ENCODE assay signal across 14 cellular contexts in genomic region chr16:66189951-66190350, GRCh38.
DNase-seq lines count a peak whose midpoint lies in the region; ATAC-seq and TF ChIP-seq lines count a peak whose summit lies in the region.
"Had no signal": no experiment of that assay in that cellular context is flagged by ENCODE, and none has a peak within 500 bp of the region (broad histone marks: within the 10 kb centered on the region; RNA-seq: fewer than 3 reads in every experiment).

No MANE protein-coding gene starts in this region.

- no peaks in the 10 kb centered on the region for H3K9me3 ChIP-seq in SJSA1 (replicated peaks)
- H3K9me3 ChIP-seq: ascending aorta, stomach had no signal

- no peaks in the 10 kb centered on the region for H3K27me3 ChIP-seq in SJSA1 (replicated peaks)
- H3K27me3 ChIP-seq: ascending aorta had no signal

- no peaks in the 10 kb centered on the region for H3K27me3 Mint-ChIP-seq in osteocyte (ENCODE audit: unreplicated experiment)

- DNase-seq in COLO829 (ENCODE audit: low spot score) (peak; percentile 4), SJSA1 (ENCODE audit: low read depth in 1 of 2, low spot score in 2 of 2) (peak; percentile 73 to 92), fibroblast of peridontal ligament (ENCODE audit: extremely low read depth) (peak; percentile 96), osteocyte (ENCODE audit: extremely low spot score, unreplicated experiment) (peak; percentile 21), DMS114 treated with DMSO at 0.1 percent for 48 hours (lab: John Stamatoyannopoulos, UW; ENCODE audit: unreplicated experiment) (no peak), activated gamma-delta T cell treated with Interleukin-2 at 50 U/mL for 16 hours (no peak)
- DNase-seq: activated CD4-positive, CD25-positive, alpha-beta regulatory T cell treated with anti-CD3 and anti-CD28 coated beads, Interleukin-2, amount 50 U/mL, for 72 hours; COR-L47; NCI-H2171 treated with DMSO at 0.1 percent for 48 hours; stomach had no signal

- peak overlapping the region; percentile 36 for H3K27ac ChIP-seq in SJSA1
- H3K27ac ChIP-seq: HL-60 had no signal

- peaks cover 29% of the 10 kb centered on the region for H3K4me1 ChIP-seq in SJSA1 (replicated peaks)

- peaks cover 17% of the 10 kb centered on the region for H3K4me1 Mint-ChIP-seq in osteocyte (ENCODE audit: unreplicated experiment)

- H3K36me3 ChIP-seq in SJSA1, result no peaks in the 10 kb centered on the region
- H3K36me3 ChIP-seq: ascending aorta, stomach had no signal

- H3K9me3 Mint-ChIP-seq in osteocyte (ENCODE audit: unreplicated experiment), result no peaks in the 10 kb centered on the region

- H3K36me3 Mint-ChIP-seq in osteocyte (ENCODE audit: unreplicated experiment), result no peaks in the 10 kb centered on the region

- no peak overlapping the region for H3K27ac Mint-ChIP-seq in osteocyte (ENCODE audit: unreplicated experiment)

- ATAC-seq in HG03108 (IDR thresholded peaks at IDR 0.05; ENCODE audit: unreplicated experiment) (no peak), GM21360 (IDR thresholded peaks at IDR 0.05; ENCODE audit: unreplicated experiment) (no peak)

- no peak overlapping the region for H3K4me3 ChIP-seq in SJSA1
- H3K4me3 ChIP-seq: ascending aorta, stomach had no signal

- TF ChIP-seq CTCF in osteocyte (IDR thresholded peaks at IDR 0.05), result no peak

- no peak overlapping the region for H3K4me3 Mint-ChIP-seq in osteocyte (ENCODE audit: unreplicated experiment)

Comparison
In these comparisons a context has a peak if more than half of its experiments do, and no peak if none do; other contexts are left out.
1. DNase-seq: peak in COLO829 (single experiment), SJSA1 (2 of 2), fibroblast of peridontal ligament (single experiment) and osteocyte (single experiment); none in DMS114 treated with DMSO at 0.1 percent for 48 hours (single experiment) and activated gamma-delta T cell treated with Interleukin-2 at 50 U/mL for 16 hours (single experiment).